23 cellular contexts compared by ENCODE assay signal in genomic region chrX:545488-545887, GRCh38.
DNase-seq lines count a peak whose midpoint lies in the region; ATAC-seq lines count a peak whose summit lies in the region.
"Had no signal": no experiment of that assay in that cellular context is flagged by ENCODE, and none has a peak within 500 bp of the region (broad histone marks: within the 10 kb centered on the region; RNA-seq: fewer than 3 reads in every experiment).

No MANE protein-coding gene starts in this region.

- intact Hi-C loops in activated T-helper 2 cell treated with anti-CD3 and anti-CD28 coated beads, Interferon-gamma antibody, Interleukin-2, Interleukin-4, amounts not matched to agents 10 μg/mL and 5 μg/mL and 100 μg/mL, durations not matched to agents 14 hours and 24 hours and 36 hours (cut with micrococcal nuclease) = no loop called here

- H2AFZ ChIP-seq in neuronal stem cell (ENCODE audit: low read length) = peak overlapping the region; percentile 35

- H2BK120ac ChIP-seq in neuronal stem cell (ENCODE audit: low read depth, low read length) = no peak overlapping the region

- H3K36me3 ChIP-seq in neuronal stem cell (replicated peaks in 1 of 2; ENCODE audit: control insufficient read depth in 2 of 2, insufficient read depth in 2 of 2, low read length in 2 of 2) = no peaks in the 10 kb centered on the region
- H3K36me3 ChIP-seq: heart right ventricle, spleen had no signal

- H3K4me3 Mint-ChIP-seq in activated T-helper 2 cell treated with anti-CD3 and anti-CD28 coated beads, Interferon-gamma antibody, Interleukin-2, Interleukin-4, amounts not matched to agents 10 μg/mL and 5 μg/mL and 100 μg/mL, durations not matched to agents 14 hours and 24 hours and 36 hours (ENCODE audit: low read depth) = no peak overlapping the region
- H3K4me3 Mint-ChIP-seq: activated naive CD8-positive, alpha-beta T cell; activated T-helper 17 cell treated with anti-CD3 and anti-CD28 coated beads, Interleukin-2, amount 50 U/mL, for 72 hours; B cell; central memory CD8-positive, alpha-beta T cell; memory B cell; stimulated activated memory B cell treated with anti-CD40 and anti-IgM and Interleukin-4, amounts not matched to agents 10 μg/mL and 1 μg/mL and 100 μg/mL, for 72 hours had no signal

- no peak overlapping the region for H2AK5ac ChIP-seq in neuronal stem cell (ENCODE audit: low read depth, low read length)

- no peak for ATAC-seq in HG03439 (IDR thresholded peaks at IDR 0.05; ENCODE audit: unreplicated experiment)
- ATAC-seq: activated T-helper 17 cell treated with anti-CD3 and anti-CD28 coated beads, Interleukin-2, amount 50 U/mL, for 72 hours; HCT116; heart right ventricle; K562; left colon; Right ventricle myocardium inferior; stimulated activated memory B cell treated with anti-CD40 and anti-IgM and Interleukin-4, amounts not matched to agents 10 μg/mL and 1 μg/mL and 100 μg/mL, for 72 hours had no signal

- no peak overlapping the region for H4K91ac ChIP-seq in neuronal stem cell (ENCODE audit: low read depth, low read length, poor library complexity)

- no peak overlapping the region for H3K14ac ChIP-seq in neuronal stem cell (ENCODE audit: low read length)

- DNase-seq in H4 (ENCODE audit: low spot score) (peak; percentile 57), fibroblast of gingiva (ENCODE audit: low read depth) (peak; percentile 7), neuronal stem cell (ENCODE audit: low spot score) (no peak)
- DNase-seq in activated T-helper 2 cell treated with anti-CD3 and anti-CD28 coated beads, Interferon-gamma antibody, Interleukin-2, Interleukin-4, amounts not matched to agents 10 μg/mL and 5 μg/mL and 100 μg/mL, durations not matched to agents 14 hours and 24 hours and 36 hours (ENCODE audit: low spot score) = no peak
- no peak for DNase-seq in stimulated activated CD4-positive, alpha-beta T cell treated with anti-CD3 and anti-CD28 coated beads, Interleukin-2, amount 100 ng/mL, for 24 hours
- no peak for DNase-seq in stimulated activated naive CD4-positive, alpha-beta T cell (lab: John Stamatoyannopoulos, UW)
- DNase-seq: heart right ventricle; left colon; NCI-H1417 treated with DMSO at 0.1 percent for 48 hours; NCI-H446 treated with DMSO at 0.1 percent for 48 hours; spleen; stimulated activated CD4-positive, alpha-beta T cell treated with anti-CD3 and anti-CD28 coated beads, Interleukin-4, amount 100 ng/mL, for 1 hour had no signal

- no peak overlapping the region for H3K4me3 ChIP-seq in neuronal stem cell (ENCODE audit: low read length in 2 of 2)
- H3K4me3 ChIP-seq: heart right ventricle, K562, spleen had no signal

- H3K27ac Mint-ChIP-seq in activated T-helper 2 cell treated with anti-CD3 and anti-CD28 coated beads, Interferon-gamma antibody, Interleukin-2, Interleukin-4, amounts not matched to agents 10 μg/mL and 5 μg/mL and 100 μg/mL, durations not matched to agents 14 hours and 24 hours and 36 hours = no peak overlapping the region
- H3K27ac Mint-ChIP-seq: activated naive CD8-positive, alpha-beta T cell; activated T-helper 17 cell treated with anti-CD3 and anti-CD28 coated beads, Interleukin-2, amount 50 U/mL, for 72 hours; B cell; memory B cell; stimulated activated memory B cell treated with anti-CD40 and anti-IgM and Interleukin-4, amounts not matched to agents 10 μg/mL and 1 μg/mL and 100 μg/mL, for 72 hours had no signal

- no peaks in the 10 kb centered on the region for H3K79me1 ChIP-seq in neuronal stem cell (ENCODE audit: low read depth, low read length)

- peaks cover 0 to 4% of the 10 kb centered on the region in 2 donors for H3K4me1 ChIP-seq in neuronal stem cell (ENCODE audit: control insufficient read depth in 2 of 2, insufficient read depth in 1 of 2, low read depth in 1 of 2, low read length in 2 of 2)
- H3K4me1 ChIP-seq: heart right ventricle, spleen had no signal

- no peak overlapping the region for H2BK5ac ChIP-seq in neuronal stem cell (ENCODE audit: low read length)

- H2BK12ac ChIP-seq in neuronal stem cell (ENCODE audit: low read length) = no peak overlapping the region

- no peaks in the 10 kb centered on the region for H3K4me1 Mint-ChIP-seq in activated T-helper 2 cell treated with anti-CD3 and anti-CD28 coated beads, Interferon-gamma antibody, Interleukin-2, Interleukin-4, amounts not matched to agents 10 μg/mL and 5 μg/mL and 100 μg/mL, durations not matched to agents 14 hours and 24 hours and 36 hours (ENCODE audit: low read depth)
- H3K4me1 Mint-ChIP-seq: activated T-helper 17 cell treated with anti-CD3 and anti-CD28 coated beads, Interleukin-2, amount 50 U/mL, for 72 hours; B cell; central memory CD8-positive, alpha-beta T cell; memory B cell; stimulated activated memory B cell treated with anti-CD40 and anti-IgM and Interleukin-4, amounts not matched to agents 10 μg/mL and 1 μg/mL and 100 μg/mL, for 72 hours had no signal

- H3K27me3 Mint-ChIP-seq in activated T-helper 2 cell treated with anti-CD3 and anti-CD28 coated beads, Interferon-gamma antibody, Interleukin-2, Interleukin-4, amounts not matched to agents 10 μg/mL and 5 μg/mL and 100 μg/mL, durations not matched to agents 14 hours and 24 hours and 36 hours (ENCODE audit: low read depth) = no peaks in the 10 kb centered on the region
- H3K27me3 Mint-ChIP-seq: activated naive CD8-positive, alpha-beta T cell; activated T-helper 17 cell treated with anti-CD3 and anti-CD28 coated beads, Interleukin-2, amount 50 U/mL, for 72 hours; B cell; central memory CD8-positive, alpha-beta T cell; memory B cell; stimulated activated memory B cell treated with anti-CD40 and anti-IgM and Interleukin-4, amounts not matched to agents 10 μg/mL and 1 μg/mL and 100 μg/mL, for 72 hours had no signal

- peaks cover 41% of the 10 kb centered on the region for H3K9me3 Mint-ChIP-seq in activated T-helper 2 cell treated with anti-CD3 and anti-CD28 coated beads, Interferon-gamma antibody, Interleukin-2, Interleukin-4, amounts not matched to agents 10 μg/mL and 5 μg/mL and 100 μg/mL, durations not matched to agents 14 hours and 24 hours and 36 hours

- no CpG with 5 or more reads among the region's 18 CpGs for WGBS in neuronal stem cell (ENCODE audit: extremely low coverage in 2 of 2, insufficient read length in 2 of 2, insufficient replicate concordance in 1 of 2), 2 donors

- H3K9ac ChIP-seq in neuronal stem cell (ENCODE audit: low read depth, low read length, poor library complexity) = no peak overlapping the region

- H3K23ac ChIP-seq in neuronal stem cell (ENCODE audit: low read depth, low read length, poor library complexity) = peak overlapping the region; percentile 10

- no peaks in the 10 kb centered on the region for H3K36me3 Mint-ChIP-seq in activated T-helper 2 cell treated with anti-CD3 and anti-CD28 coated beads, Interferon-gamma antibody, Interleukin-2, Interleukin-4, amounts not matched to agents 10 μg/mL and 5 μg/mL and 100 μg/mL, durations not matched to agents 14 hours and 24 hours and 36 hours (ENCODE audit: low read depth)
- H3K36me3 Mint-ChIP-seq: activated naive CD8-positive, alpha-beta T cell; stimulated activated memory B cell treated with anti-CD40 and anti-IgM and Interleukin-4, amounts not matched to agents 10 μg/mL and 1 μg/mL and 100 μg/mL, for 72 hours had no signal

- no peak overlapping the region for H3K4me2 ChIP-seq in neuronal stem cell (ENCODE audit: insufficient read depth, low read length, poor library complexity, severe bottlenecking)

- no peak overlapping the region for H2BK15ac ChIP-seq in neuronal stem cell (ENCODE audit: low read length)

- H3K9me3 ChIP-seq in neuronal stem cell (replicated peaks in 1 of 2; ENCODE audit: control insufficient read depth in 2 of 2, insufficient read depth in 1 of 2, low read depth in 1 of 2, low read length in 2 of 2) = no peaks in the 10 kb centered on the region

- no peak overlapping the region for H3K18ac ChIP-seq in neuronal stem cell (ENCODE audit: low read length)

- H3K27me3 ChIP-seq in neuronal stem cell (ENCODE audit: control insufficient read depth in 3 of 3, insufficient read depth in 3 of 3, low read depth in 1 of 3, low read length in 3 of 3) = no peaks in the 10 kb centered on the region
- H3K27me3 ChIP-seq: heart right ventricle, spleen had no signal

- no peak overlapping the region for H3K27ac ChIP-seq in neuronal stem cell (replicated peaks; ENCODE audit: low read length)
- H3K27ac ChIP-seq: heart right ventricle, spleen, VCaP had no signal

- no peak overlapping the region for H4K8ac ChIP-seq in neuronal stem cell (ENCODE audit: low read depth, low read length)

- no peak overlapping the region for H3K4ac ChIP-seq in neuronal stem cell (ENCODE audit: low read length)

Comparison
In these comparisons a context has a peak if more than half of its experiments do, and no peak if none do; other contexts are left out.
1. DNase-seq: peak in H4 (single experiment) and fibroblast of gingiva (single experiment); none in neuronal stem cell (single experiment), activated T-helper 2 cell treated with anti-CD3 and anti-CD28 coated beads, Interferon-gamma antibody, Interleukin-2, Interleukin-4, amounts not matched to agents 10 μg/mL and 5 μg/mL and 100 μg/mL, durations not matched to agents 14 hours and 24 hours and 36 hours (single experiment), stimulated activated CD4-positive, alpha-beta T cell treated with anti-CD3 and anti-CD28 coated beads, Interleukin-2, amount 100 ng/mL, for 24 hours (0 of 2) and stimulated activated naive CD4-positive, alpha-beta T cell (0 of 6).